ENCODE assay signal across 18 cellular contexts in genomic region chr11:75333022-75333806, GRCh38. TPM values are rescaled to one million over a fixed set of nuclear protein-coding genes. Genes with fewer than 3 reads are reported as not detected.
DNase-seq lines count a peak whose midpoint lies in the region; ATAC-seq and TF ChIP-seq lines count a peak whose summit lies in the region.
"Had no signal": no experiment of that assay in that cellular context is flagged by ENCODE, and none has a peak within 500 bp of the region (broad histone marks: within the 10 kb centered on the region; RNA-seq: fewer than 3 reads in every experiment).

No MANE protein-coding gene starts in this region.

- no peaks in the 10 kb centered on the region for H3K27me3 ChIP-seq in esophagus muscularis mucosa
- H3K27me3 ChIP-seq in osteoblast (ENCODE audit: insufficient read depth, low read length) = no peaks in the 10 kb centered on the region
- H3K27me3 ChIP-seq in ovary = no peaks in the 10 kb centered on the region
- H3K27me3 ChIP-seq: SJSA1 had no signal

- H3K79me2 ChIP-seq in osteoblast (ENCODE audit: insufficient read depth, low read length) = no peaks in the 10 kb centered on the region

- TF ChIP-seq EP300 in esophagus muscularis mucosa (IDR thresholded peaks at IDR 0.05) = no peak
- no peak for TF ChIP-seq EP300 in ovary (IDR thresholded peaks at IDR 0.05)

- TF ChIP-seq POLR2A in esophagus muscularis mucosa (IDR thresholded peaks at IDR 0.05; ENCODE audit: low read depth) (no peak), ovary (IDR thresholded peaks at IDR 0.05) (no peak)

- no peak overlapping the region for H3K4me2 ChIP-seq in osteoblast (ENCODE audit: insufficient read depth, low read length)

- WGBS in esophagus muscularis mucosa = 54% methylated on average over 7 of the region's 8 CpGs
- 67 to 77% (median 73%) methylated on average over 8 of the region's 8 CpGs for WGBS in ovary, 3 donors

- H3K9me3 ChIP-seq in esophagus muscularis mucosa (no peaks in the 10 kb centered on the region), osteoblast (ENCODE audit: low read depth, low read length) (no peaks in the 10 kb centered on the region), ovary (no peaks in the 10 kb centered on the region)
- H3K9me3 ChIP-seq: SJSA1 had no signal

- intact Hi-C loops in esophagus muscularis mucosa (cut with DNase I) (no loop called here), ovary (cut with DNase I) (loop anchor here in 1 of 4 donors (5.0 kb wide), 1 partner anchor 49 kb away; no protein-coding TSS in a partner anchor)

- no peak overlapping the region for H2AFZ ChIP-seq in osteoblast (ENCODE audit: low read length)

- H3K4me3 ChIP-seq in esophagus muscularis mucosa = no peak overlapping the region
- no peak overlapping the region for H3K4me3 ChIP-seq in osteoblast (ENCODE audit: insufficient read depth, low read length)
- H3K4me3 ChIP-seq in ovary = no peak overlapping the region
- H3K4me3 ChIP-seq: SJSA1 had no signal

- no peak for TF ChIP-seq CTCF in C4-2B (conservative IDR thresholded peaks at IDR 0.05)
- no peak for TF ChIP-seq CTCF in esophagus muscularis mucosa (IDR thresholded peaks at IDR 0.05)
- no peak for TF ChIP-seq CTCF in osteoblast (IDR thresholded peaks at IDR 0.05; ENCODE audit: extremely low read depth, low read depth, low read length)
- TF ChIP-seq CTCF in ovary (IDR thresholded peaks at IDR 0.05) = no peak

- H3K36me3 ChIP-seq in esophagus muscularis mucosa = no peaks in the 10 kb centered on the region
- H3K36me3 ChIP-seq in osteoblast (ENCODE audit: insufficient read depth, low read length) = no peaks in the 10 kb centered on the region
- no peaks in the 10 kb centered on the region for H3K36me3 ChIP-seq in ovary
- H3K36me3 ChIP-seq: SJSA1 had no signal

- ATAC-seq in HG03025 (IDR thresholded peaks at IDR 0.05; ENCODE audit: low FRiP score, unreplicated experiment) (no peak), HG03039 (IDR thresholded peaks at IDR 0.05; ENCODE audit: unreplicated experiment) (no peak)
- ATAC-seq: activated CD8-positive, alpha-beta memory T cell treated with anti-CD3 and anti-CD28 coated beads, Interleukin-2, amount 10 ng/mL, durations not matched to agents 7 days and 5 days; left colon; stimulated activated naive CD8-positive, alpha-beta T cell treated with anti-CD3 and anti-CD28 coated beads, Interleukin-15, Interleukin-2, amounts not matched to agents 100 U/mL and 50 U/mL, for 24 hours had no signal

- H3K27ac ChIP-seq in C4-2B = peak overlapping the region; percentile 12; the same call in 1 of the 2 replicates
- H3K27ac ChIP-seq in esophagus muscularis mucosa (replicated peaks in 1 of 4) = peak overlapping the region; percentile 95 to 98 (median 97)
- no peak overlapping the region for H3K27ac ChIP-seq in osteoblast (ENCODE audit: low read depth, low read length)
- no peak overlapping the region for H3K27ac ChIP-seq in ovary
- H3K27ac ChIP-seq: SJSA1 had no signal

- H4K20me1 ChIP-seq in osteoblast (ENCODE audit: insufficient read depth, low read length) = no peaks in the 10 kb centered on the region

- peak; percentile 84 for DNase-seq in LHCN-M2 (ENCODE audit: low read depth)
- no peak for DNase-seq in esophagus muscularis mucosa (ENCODE audit: extremely low spot score)
- peak; percentile 31 for DNase-seq in osteoblast (ENCODE audit: insufficient read length, low spot score, missing footprints)
- no peak for DNase-seq in stimulated activated naive CD4-positive, alpha-beta T cell treated with Interleukin-2 at 50 U/mL for 16 hours (lab: John Stamatoyannopoulos, UW)
- DNase-seq in ovary = no peak
- DNase-seq: activated CD4-positive, CD25-positive, alpha-beta regulatory T cell treated with anti-CD3 and anti-CD28 coated beads, Interleukin-2, amount 50 U/mL, for 72 hours; activated CD8-positive, alpha-beta memory T cell treated with anti-CD3 and anti-CD28 coated beads, Interleukin-2, amount 10 ng/mL, durations not matched to agents 7 days and 5 days; activated effector memory CD4-positive, alpha-beta T cell treated with Interleukin-2 at 50 U/mL for 16 hours; COR-L47; foreskin fibroblast; left colon; MM.1S; NCI-H187; stimulated activated naive CD8-positive, alpha-beta T cell treated with anti-CD3 and anti-CD28 coated beads, Interleukin-15, Interleukin-2, amounts not matched to agents 100 U/mL and 50 U/mL, for 24 hours had no signal

- H3K4me1 ChIP-seq in esophagus muscularis mucosa = peaks cover 64 to 100% (median 100%) of the 10 kb centered on the region in 4 donors
- H3K4me1 ChIP-seq in osteoblast (ENCODE audit: insufficient read depth, low read length) = peaks cover 20% of the 10 kb centered on the region
- peaks cover 18% of the 10 kb centered on the region for H3K4me1 ChIP-seq in ovary (ENCODE audit: insufficient read depth)

RNA-seq across cellular contexts. Expression of gene ARRB1, which starts 18.2 kb away (rescaled TPM):
- total RNA-seq in LHCN-M2 (2014; rRNA removed) (16.7 and 22.4 TPM in 2 replicates), esophagus muscularis mucosa (100 to 1,000 TPM in 1 of 4 donors, 10 to 100 TPM in 3; 41.1 to 102 (median 76.7) TPM), osteoblast (14.5 and 19.4 TPM in 2 replicates), ovary (10 to 100 TPM; 16.5 to 68.0 (median 30.6) TPM)
- polyA plus RNA-seq in LHCN-M2 (2012) = 20.4 TPM
- 10 to 100 TPM; 15.2 to 27.2 TPM for polyA plus RNA-seq in ovary

Comparison
In these comparisons a context has a peak if more than half of its experiments do, and no peak if none do; other contexts are left out.
1. H3K27ac ChIP-seq: peak in C4-2B (single experiment) and esophagus muscularis mucosa (4 of 4); none in osteoblast (single experiment) and ovary (0 of 2).
2. DNase-seq: peak in LHCN-M2 (single experiment) and osteoblast (single experiment); none in esophagus muscularis mucosa (single experiment), stimulated activated naive CD4-positive, alpha-beta T cell treated with Interleukin-2 at 50 U/mL for 16 hours (single experiment) and ovary (0 of 5).